12 cellular contexts compared by ENCODE assay signal in the genomic region with DNA sequence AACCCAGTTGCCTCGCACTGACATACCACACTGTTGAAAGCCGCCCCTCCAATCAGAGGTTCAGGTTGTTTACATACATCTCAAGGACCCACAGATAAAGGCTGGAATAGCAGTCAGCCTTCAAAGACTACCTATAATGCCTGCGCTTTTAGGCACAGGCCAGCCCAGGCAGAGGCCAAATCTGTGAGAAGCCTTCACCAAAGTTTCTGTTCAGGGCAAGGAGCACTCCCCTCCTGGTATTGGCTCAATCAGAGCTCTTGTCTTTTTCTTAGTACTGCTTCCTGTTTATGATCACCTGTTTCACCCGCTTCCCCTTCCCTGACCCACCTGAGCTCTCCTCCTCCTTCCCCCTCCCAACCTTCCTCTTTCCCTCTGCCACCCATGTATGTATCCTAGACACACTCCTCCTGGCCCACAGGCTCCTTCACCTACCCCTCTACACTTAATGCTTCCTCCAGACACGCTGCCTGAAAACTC. TPM values are rescaled to one million over a fixed set of nuclear protein-coding genes. Genes with fewer than 3 reads are reported as not detected.
A peak's percentile ranks its signal among the peaks of the same experiment; 100 is the strongest.
DNase-seq lines count a peak whose midpoint lies in the region; ATAC-seq and TF ChIP-seq lines count a peak whose summit lies in the region.
"Had no signal": no experiment of that assay in that cellular context is flagged by ENCODE, and none has a peak within 500 bp of the region (broad histone marks: within the 10 kb centered on the region; RNA-seq: fewer than 3 reads in every experiment).

No MANE protein-coding gene starts in this region.

- peak overlapping the region in 3 of 5 donors; percentile 0 to 52 (median 36) for H3K27ac ChIP-seq in adrenal gland
- H3K27ac ChIP-seq: tibial artery had no signal

- H3K4me3 ChIP-seq in Caco-2 (ENCODE audit: low read depth, low read length) (no peak overlapping the region), H7 (ENCODE audit: insufficient read depth, low read depth, low read length) (no peak overlapping the region), adrenal gland (no peak overlapping the region), mucosa of descending colon (no peak overlapping the region), BE2C (ENCODE audit: low read depth, low read length) (no peak overlapping the region)
- H3K4me3 ChIP-seq: HAP-1, tibial artery had no signal

- ATAC-seq in mucosa of descending colon = peak; percentile 73
- ATAC-seq: natural killer cell treated with Interleukin-12 subunit alpha and Interleukin-12 subunit beta and Interleukin-15 and Interleukin-18, amount 100 ng/mL, for 72 hours had no signal

- BruUV-seq in Caco-2 (replicated peaks; lab: Mats Ljungman, UMichigan) = no TSS peak

- intact Hi-C loops in Caco-2 (cut with micrococcal nuclease; ENCODE audit: unreplicated experiment) = no loop called here
- intact Hi-C loops in adrenal gland (cut with DNase I) = no loop called here
- intact Hi-C loops in mucosa of descending colon (cut with DNase I, micrococcal nuclease) = no loop called here

- DNase-seq in Caco-2 = no peak
- DNase-seq in H7 = peak; percentile 21
- DNase-seq in adrenal gland = no peak
- peak in 1 of 3 donors; percentile 40 for DNase-seq in mucosa of descending colon
- DNase-seq in A172 (ENCODE audit: low spot score) = no peak
- DNase-seq in BE2C = no peak
- DNase-seq in midbrain (lab: John Stamatoyannopoulos, UW) = no peak
- DNase-seq: MV-4-11, NCI-H226, tibial artery had no signal

- peak overlapping the region; percentile 43 for H3K27ac Mint-ChIP-seq in Caco-2 (ENCODE audit: unreplicated experiment)

- WGBS in adrenal gland, 4 donors = 83 to 99% (median 92%) methylated on average over 5 of the region's 5 CpGs

- no peak overlapping the region for H3K4me3 Mint-ChIP-seq in Caco-2 (ENCODE audit: unreplicated experiment)
- H3K4me3 Mint-ChIP-seq: natural killer cell treated with Interleukin-12 subunit alpha and Interleukin-12 subunit beta and Interleukin-15 and Interleukin-18, amount 100 ng/mL, for 72 hours had no signal

- CTCF ChIA-PET in Caco-2 (lab: Charles Lee) = no interaction called here

- H3K36me3 Mint-ChIP-seq in Caco-2 (ENCODE audit: insufficient read depth, unreplicated experiment) = peaks cover 27% of the 10 kb centered on the region

- TF ChIP-seq POLR2A in adrenal gland (IDR thresholded peaks at IDR 0.05) = no peak

- H3K9me3 ChIP-seq in Caco-2 = no peaks in the 10 kb centered on the region
- no peaks in the 10 kb centered on the region for H3K9me3 ChIP-seq in adrenal gland (replicated peaks in 1 of 3)
- no peaks in the 10 kb centered on the region for H3K9me3 ChIP-seq in mucosa of descending colon
- no peaks in the 10 kb centered on the region; the same call in 1 of the 2 replicates for H3K9me3 ChIP-seq in BE2C
- H3K9me3 ChIP-seq: HAP-1, tibial artery had no signal

- H3K36me3 ChIP-seq in Caco-2 (ENCODE audit: control insufficient read depth, insufficient read depth, low read length) (no peaks in the 10 kb centered on the region), H7 (replicated peaks; ENCODE audit: control insufficient read depth, insufficient read depth, low read length) (no peaks in the 10 kb centered on the region), adrenal gland (replicated peaks in 1 of 2) (no peaks in the 10 kb centered on the region), mucosa of descending colon (ENCODE audit: low read depth) (no peaks in the 10 kb centered on the region), BE2C (no peaks in the 10 kb centered on the region)
- H3K36me3 ChIP-seq: tibial artery had no signal

- H3K4me1 ChIP-seq in Caco-2 (peaks cover 62% of the 10 kb centered on the region), adrenal gland (replicated peaks in 1 of 2) (peaks cover 18 to 61% of the 10 kb centered on the region in 2 donors), mucosa of descending colon (ENCODE audit: low read depth) (peaks cover 23% of the 10 kb centered on the region), BE2C (peaks cover 9% of the 10 kb centered on the region)

- no peaks in the 10 kb centered on the region for H3K9me3 Mint-ChIP-seq in Caco-2 (ENCODE audit: unreplicated experiment)
- H3K9me3 Mint-ChIP-seq: natural killer cell treated with Interleukin-12 subunit alpha and Interleukin-12 subunit beta and Interleukin-15 and Interleukin-18, amount 100 ng/mL, for 72 hours had no signal

- H3K27me3 ChIP-seq in Caco-2 (replicated peaks; ENCODE audit: control insufficient read depth, insufficient read depth, low read length) (no peaks in the 10 kb centered on the region), H7 (ENCODE audit: control insufficient read depth, insufficient read depth, low read length) (no peaks in the 10 kb centered on the region), adrenal gland (no peaks in the 10 kb centered on the region), BE2C (no peaks in the 10 kb centered on the region)
- H3K27me3 ChIP-seq: tibial artery had no signal

- H3K27me3 Mint-ChIP-seq in Caco-2 (ENCODE audit: insufficient read depth, unreplicated experiment) = no peaks in the 10 kb centered on the region
- H3K27me3 Mint-ChIP-seq: natural killer cell treated with Interleukin-12 subunit alpha and Interleukin-12 subunit beta and Interleukin-15 and Interleukin-18, amount 100 ng/mL, for 72 hours had no signal

- H3K4me1 Mint-ChIP-seq in Caco-2 (ENCODE audit: low read depth, unreplicated experiment) = peaks cover 35% of the 10 kb centered on the region

- POLR2A ChIA-PET in Caco-2 (lab: Charles Lee) = interaction anchor here (1.1 kb wide), 1 partner anchor 35 kb away, joined by 3 read pairs; a partner anchor contains a TSS

- TF ChIP-seq CTCF in Caco-2 (IDR thresholded peaks at IDR 0.05; ENCODE audit: insufficient read depth in 1 of 2, low read depth in 1 of 2, low read length in 1 of 2, severe bottlenecking in 1 of 2, unreplicated experiment in 1 of 2) = no peak
- TF ChIP-seq CTCF in adrenal gland (IDR thresholded peaks at IDR 0.05) = no peak
- no peak for TF ChIP-seq CTCF in mucosa of descending colon (IDR thresholded peaks at IDR 0.05)
- TF ChIP-seq CTCF in BE2C (IDR thresholded peaks at IDR 0.05; ENCODE audit: low read depth, low read length) = no peak

RNA-seq across cellular contexts. Expression of a gene that starts 34.8 kb away (rescaled TPM):
- total RNA-seq in Caco-2 (2022) (63.9 and 76.8 TPM in 2 replicates), adrenal gland (100 to 1,000 TPM in 5 of 8 donors, 10 to 100 TPM in 3; 36.4 to 374 (median 118) TPM), mucosa of descending colon (10 to 100 TPM; 42.3 to 61.8 (median 42.9) TPM)
- total RNA-seq in H7 (2014; rRNA removed; shearing (Covaris generic)) = 13.6 and 17.2 TPM in 2 replicates
- 100 to 1,000 TPM in 1 of 3 donors, 10 to 100 TPM in 2; 24.5 to 108 (median 32.2) TPM for polyA plus RNA-seq in adrenal gland
- total RNA-seq in A172 (2014; rRNA removed; shearing (Covaris generic)) = 4.9 and 5.5 TPM in 2 replicates
- 16.4 TPM for polyA plus RNA-seq in BE2C (2012; ENCODE audit: insufficient read depth, insufficient read length, low read depth)
